ENCODE assay signal across 1 cellular context in genomic region chr2:8103085-8103708, GRCh38.
A peak's percentile ranks its signal among the peaks of the same experiment; 100 is the strongest.
TF ChIP-seq lines count a peak whose summit lies in the region.

No MANE protein-coding gene starts in this region.

TF ChIP-seq in HepG2, 621 proteins besides CTCF, POLR2A, EP300 and RAD21 (continued from another document and continues in another):
- TF ChIP-seq STAT6 (CRISPR knock-in tag; IDR thresholded peaks at IDR 0.05; ENCODE audit: borderline replicate concordance): 0 out of 2 replicates have a peak, but pooled peaks have one; percentile 21
- TF ChIP-seq ZNF784 (CRISPR knock-in tag; IDR thresholded peaks at IDR 0.05; ENCODE audit: borderline replicate concordance): peak; percentile 38; the same call in 1 of the 2 replicates
- peak; percentile 87 for TF ChIP-seq BHLHE40 (IDR thresholded peaks at IDR 0.05; ENCODE audit: low read length)
- no peak for TF ChIP-seq PAWR (CRISPR knock-in tag; IDR thresholded peaks at IDR 0.05; ENCODE audit: borderline replicate concordance)
- TF ChIP-seq SALL2 (CRISPR knock-in tag; IDR thresholded peaks at IDR 0.05): no peak
- peak; percentile 93 for TF ChIP-seq HNF1A (IDR thresholded peaks at IDR 0.05; ENCODE audit: low read depth)
- peak; percentile 96 for TF ChIP-seq HNF1A (CRISPR knock-in tag; IDR thresholded peaks at IDR 0.05; ENCODE audit: borderline replicate concordance)
- TF ChIP-seq NR2C2 (CRISPR knock-in tag; IDR thresholded peaks at IDR 0.05; ENCODE audit: borderline replicate concordance): peak; percentile 88
- TF ChIP-seq TFAP4 (IDR thresholded peaks at IDR 0.05; ENCODE audit: borderline replicate concordance, low read depth): peak; percentile 76; the same call in 1 of the 2 replicates
- TF ChIP-seq GABPB1 (CRISPR knock-in tag; IDR thresholded peaks at IDR 0.05): no peak; the same call in 1 of the 2 replicates
- TF ChIP-seq ONECUT2 (CRISPR knock-in tag; IDR thresholded peaks at IDR 0.05): peak; percentile 97
- no peak for TF ChIP-seq ZFP36 (IDR thresholded peaks at IDR 0.05; ENCODE audit: borderline replicate concordance, low read depth, low read length, partially characterized antibody)
- no peak for TF ChIP-seq TERF1 (CRISPR knock-in tag; IDR thresholded peaks at IDR 0.05)
- TF ChIP-seq ZNF20 (CRISPR knock-in tag; IDR thresholded peaks at IDR 0.05): no peak
- no peak for TF ChIP-seq ZNF619 (CRISPR knock-in tag; IDR thresholded peaks at IDR 0.05)
- 0 out of 2 replicates have a peak, but pooled peaks have one; percentile 24 for TF ChIP-seq CCDC6 (CRISPR knock-in tag; IDR thresholded peaks at IDR 0.05)
- TF ChIP-seq AHR (CRISPR knock-in tag; IDR thresholded peaks at IDR 0.05): no peak; the same call in 1 of the 2 replicates
- TF ChIP-seq PAF1 (CRISPR knock-in tag; IDR thresholded peaks at IDR 0.05): no peak
- peak; percentile 80 for TF ChIP-seq ZMYM2 (CRISPR knock-in tag; IDR thresholded peaks at IDR 0.05)
- peak; percentile 66; the same call in 1 of the 2 replicates for TF ChIP-seq KLF9 (CRISPR knock-in tag; IDR thresholded peaks at IDR 0.05; ENCODE audit: low read depth)
- peak; percentile 100 for TF ChIP-seq GATAD2A (CRISPR knock-in tag; IDR thresholded peaks at IDR 0.05)
- peak; percentile 63; the same call in 1 of the 2 replicates for TF ChIP-seq ZNF652 (CRISPR knock-in tag; IDR thresholded peaks at IDR 0.05; ENCODE audit: borderline replicate concordance, low read depth)
- TF ChIP-seq ZNF484 (CRISPR knock-in tag; IDR thresholded peaks at IDR 0.05; ENCODE audit: borderline replicate concordance, low read depth): no peak
- TF ChIP-seq SP5 (CRISPR knock-in tag; IDR thresholded peaks at IDR 0.05; ENCODE audit: borderline replicate concordance, low read depth): peak; percentile 38
- TF ChIP-seq HNRNPL (IDR thresholded peaks at IDR 0.05; ENCODE audit: low read depth, low read length): no peak
- no peak for TF ChIP-seq SIN3A (IDR thresholded peaks at IDR 0.05; ENCODE audit: borderline replicate concordance, low read depth, low read length)
- peak; percentile 98 for TF ChIP-seq CEBPB (IDR thresholded peaks at IDR 0.05; ENCODE audit: borderline replicate concordance, low read depth, low read length)
- no peak for TF ChIP-seq PHF20 (CRISPR knock-in tag; IDR thresholded peaks at IDR 0.05)
- TF ChIP-seq SNAPC2 (CRISPR knock-in tag; IDR thresholded peaks at IDR 0.05): peak; percentile 88; the same call in 1 of the 2 replicates
- TF ChIP-seq KAT8 (CRISPR knock-in tag; IDR thresholded peaks at IDR 0.05): peak; percentile 90
- TF ChIP-seq REPIN1 (CRISPR knock-in tag; IDR thresholded peaks at IDR 0.05; ENCODE audit: borderline replicate concordance, low read depth): peak; percentile 63; the same call in 1 of the 2 replicates
- peak; percentile 95 for TF ChIP-seq ZNF124 (CRISPR knock-in tag; IDR thresholded peaks at IDR 0.05)
- TF ChIP-seq KAT7 (CRISPR knock-in tag; IDR thresholded peaks at IDR 0.05; ENCODE audit: borderline replicate concordance): no peak
- TF ChIP-seq MED1 (CRISPR knock-in tag; IDR thresholded peaks at IDR 0.05): peak; percentile 100
- TF ChIP-seq HINFP (CRISPR knock-in tag; IDR thresholded peaks at IDR 0.05; ENCODE audit: low read depth): no peak
- TF ChIP-seq ZNF275 (CRISPR knock-in tag; IDR thresholded peaks at IDR 0.05; ENCODE audit: borderline replicate concordance): no peak; the same call in 1 of the 2 replicates
- TF ChIP-seq KAT2B (IDR thresholded peaks at IDR 0.05; ENCODE audit: borderline replicate concordance, low read depth, low read length): peak; percentile 74; the same call in 1 of the 2 replicates
- no peak for TF ChIP-seq ZMAT5 (CRISPR knock-in tag; IDR thresholded peaks at IDR 0.05; ENCODE audit: borderline replicate concordance, low read depth)
- peak; percentile 72; the same call in 1 of the 2 replicates for TF ChIP-seq CREB1 (IDR thresholded peaks at IDR 0.05)
- TF ChIP-seq CREB1 (CRISPR knock-in tag; IDR thresholded peaks at IDR 0.05): peak; percentile 88
- peak; percentile 97 for TF ChIP-seq MEF2D (CRISPR knock-in tag; IDR thresholded peaks at IDR 0.05)
- TF ChIP-seq ZNF629 (CRISPR knock-in tag; conservative IDR thresholded peaks at IDR 0.05): peak; percentile 46; the same call in 1 of the 2 replicates
- peak; percentile 49; the same call in 1 of the 2 replicates for TF ChIP-seq ZNF580 (CRISPR knock-in tag; IDR thresholded peaks at IDR 0.05; ENCODE audit: borderline replicate concordance, low read depth)
- TF ChIP-seq ZNF878 (CRISPR knock-in tag; IDR thresholded peaks at IDR 0.05): peak; percentile 83; the same call in 1 of the 2 replicates
- peak; percentile 86 for TF ChIP-seq DRAP1 (CRISPR knock-in tag; IDR thresholded peaks at IDR 0.05)
- 0 out of 2 replicates have a peak, but pooled peaks have one; percentile 76 for TF ChIP-seq ZBTB44 (CRISPR knock-in tag; IDR thresholded peaks at IDR 0.05)
- TF ChIP-seq SRSF9 (IDR thresholded peaks at IDR 0.05; ENCODE audit: borderline replicate concordance, insufficient read depth, low read depth, low read length, poor library complexity, severe bottlenecking): no peak
- 0 out of 2 replicates have a peak, but pooled peaks have one; percentile 44 for TF ChIP-seq DNMT3B (CRISPR knock-in tag; conservative IDR thresholded peaks at IDR 0.05)
- TF ChIP-seq FLYWCH1 (CRISPR knock-in tag; IDR thresholded peaks at IDR 0.05): no peak
- peak; percentile 94 for TF ChIP-seq PPARG (CRISPR knock-in tag; conservative IDR thresholded peaks at IDR 0.05)
- TF ChIP-seq ZNF691 (CRISPR knock-in tag; IDR thresholded peaks at IDR 0.05; ENCODE audit: borderline replicate concordance, low read depth): no peak
